In the genomic region with DNA sequence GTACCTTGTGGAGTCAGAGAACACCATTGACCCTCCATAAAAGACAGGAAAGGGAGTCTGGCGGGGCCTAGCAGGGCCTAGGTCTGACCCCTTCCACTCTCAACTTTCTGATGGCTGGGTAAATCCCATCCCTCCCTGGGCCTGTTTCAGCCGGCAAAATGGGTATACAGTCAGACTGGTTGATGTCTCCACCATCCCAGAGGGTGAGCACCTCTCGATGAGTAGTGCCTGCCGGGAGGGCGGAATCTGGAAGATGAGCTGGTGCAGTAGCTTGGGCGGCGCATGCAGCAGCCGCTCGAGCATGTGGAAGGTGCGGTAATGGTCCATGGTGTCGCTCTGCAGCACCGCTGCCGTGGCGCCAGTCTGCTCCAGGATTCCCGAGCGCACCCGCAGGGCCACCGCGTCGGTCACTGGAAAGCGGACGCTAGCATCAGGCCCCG, we compare ENCODE assay signal across 8 cellular contexts. TPM values are rescaled to one million over a fixed set of nuclear protein-coding genes. Genes with fewer than 3 reads are reported as not detected.
DNase-seq lines count a peak whose midpoint lies in the region; ATAC-seq and TF ChIP-seq lines count a peak whose summit lies in the region.

No MANE protein-coding gene starts in this region.

- H3K27ac Mint-ChIP-seq in endothelial cell (ENCODE audit: unreplicated experiment), result peak overlapping the region; percentile 90

- peaks cover 15% of the 10 kb centered on the region for H3K36me3 Mint-ChIP-seq in endothelial cell (ENCODE audit: low read depth, unreplicated experiment)

- H3K27me3 Mint-ChIP-seq in endothelial cell (ENCODE audit: unreplicated experiment), result peaks cover 32% of the 10 kb centered on the region

- no peak for TF ChIP-seq CTCF in RWPE1 (conservative IDR thresholded peaks at IDR 0.05; ENCODE audit: low read depth)
- no peak for TF ChIP-seq CTCF in endothelial cell (IDR thresholded peaks at IDR 0.05; ENCODE audit: unreplicated experiment)
- no peak for TF ChIP-seq CTCF in omental fat pad (IDR thresholded peaks at IDR 0.05)

- DNase-seq in RWPE1 (ENCODE audit: low spot score), result no peak
- DNase-seq in endothelial cell (ENCODE audit: low spot score), result no peak
- DNase-seq in omental fat pad (ENCODE audit: low spot score), result no peak
- DNase-seq in hypothalamus (lab: John Stamatoyannopoulos, UW), result no peak
- no peak for DNase-seq in KG1 (lab: John Stamatoyannopoulos, UW)
- DNase-seq in activated CD4-positive, CD25-positive, alpha-beta regulatory T cell (lab: John Stamatoyannopoulos, UW), result no peak

- H3K27ac ChIP-seq in RWPE1, result peak overlapping the region; percentile 95

- POLR2A ChIA-PET in RWPE1 (lab: Yijun Ruan, JAX; ENCODE audit: low non-redundant PET), result interaction anchor here (0.6 to 1.8 kb wide), 11 partner anchors 11 to 1546 kb away, joined by 3 to 14 read pairs (median 4); partner anchors contain the start of gene FOSL1

- CTCF ChIA-PET in RWPE1 (lab: Yijun Ruan, JAX), result interaction anchor here (0.6 to 1.9 kb wide), 12 partner anchors 9 to 348 kb away, joined by 3 to 14 read pairs (median 4); partner anchors contain the start of genes C11orf68 and KAT5

- no peaks in the 10 kb centered on the region for H3K9me3 Mint-ChIP-seq in endothelial cell (ENCODE audit: unreplicated experiment)

- peak; percentile 2 for ATAC-seq in GM21526 (IDR thresholded peaks at IDR 0.05; ENCODE audit: low FRiP score, unreplicated experiment)
- peak; percentile 0 for ATAC-seq in omental fat pad (ENCODE audit: low FRiP score)
- ATAC-seq in HG02852 (IDR thresholded peaks at IDR 0.05; ENCODE audit: unreplicated experiment), result no peak

- H3K4me1 Mint-ChIP-seq in endothelial cell (ENCODE audit: unreplicated experiment), result peaks cover 38% of the 10 kb centered on the region

- H3K4me3 Mint-ChIP-seq in endothelial cell (ENCODE audit: unreplicated experiment), result peak overlapping the region; percentile 95

RNA-seq across cellular contexts. Expression of gene FIBP, which starts 0.5 kb away (rescaled TPM):
- 75.6 TPM for total RNA-seq in endothelial cell (ENCODE audit: unreplicated experiment)
- 10 to 100 TPM; 48.8 to 66.4 (median 54.6) TPM for total RNA-seq in omental fat pad

RNA-seq across cellular contexts. Expression of gene CCDC85B, which starts 2.7 kb away (rescaled TPM):
- total RNA-seq in endothelial cell (ENCODE audit: unreplicated experiment) (90.7 TPM), omental fat pad (10 to 100 TPM; 40.2 to 85.9 (median 59.4) TPM)

RNA-seq across cellular contexts. Expression of gene CTSW, which starts 8.1 kb away (rescaled TPM):
- total RNA-seq in endothelial cell (ENCODE audit: unreplicated experiment), result not detected
- total RNA-seq in omental fat pad, result 1 to 10 TPM; 1.6 to 3.9 (median 2.8) TPM

RNA-seq across cellular contexts. Expression of gene FOSL1, which starts 12.4 kb away (rescaled TPM):
- 1.3 TPM for total RNA-seq in endothelial cell (ENCODE audit: unreplicated experiment)
- total RNA-seq in omental fat pad, result 100 to 1,000 TPM in 2 of 4 donors, 10 to 100 TPM in 1, 1 to 10 TPM in 1; 2.8 to 223 (median 57.0) TPM

RNA-seq across cellular contexts. Expression of gene EFEMP2, which starts 15.1 kb away (rescaled TPM):
- 248 TPM for total RNA-seq in endothelial cell (ENCODE audit: unreplicated experiment)
- total RNA-seq in omental fat pad, result 10 to 100 TPM; 39.4 to 81.8 (median 66.1) TPM
